ENCODE assay signal across 12 cellular contexts in the genomic region with DNA sequence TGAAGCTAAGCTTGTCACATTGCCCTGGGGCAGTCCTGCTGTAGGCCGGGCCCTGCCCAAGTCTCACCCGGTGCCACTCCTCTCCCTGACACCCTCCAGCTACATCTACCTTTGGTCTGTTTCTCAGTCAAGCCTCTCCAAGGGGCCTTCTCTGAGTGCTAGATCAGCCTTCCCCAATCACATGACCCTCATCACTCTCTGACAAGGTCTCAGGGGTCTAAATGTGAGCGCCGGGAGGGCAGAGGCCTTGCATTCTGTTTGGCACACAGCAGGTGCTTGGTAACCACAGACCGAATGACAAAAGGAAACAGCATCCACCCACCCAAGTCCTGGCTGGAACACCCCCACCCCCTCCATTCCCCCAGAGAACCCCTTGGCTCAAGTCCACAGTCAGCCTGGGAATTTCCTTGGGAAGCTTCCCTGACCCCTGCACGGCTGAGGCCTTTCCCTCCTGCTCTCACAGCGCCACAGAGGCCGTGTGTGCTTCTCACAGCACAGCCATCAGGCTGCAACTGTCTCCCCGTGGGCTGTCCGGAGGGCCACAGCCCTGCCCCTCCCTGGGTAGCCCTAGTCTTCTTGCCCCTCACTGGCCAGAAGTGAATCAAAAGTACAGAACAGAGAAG. TPM values are rescaled to one million over a fixed set of nuclear protein-coding genes. Genes with fewer than 3 reads are reported as not detected.
DNase-seq lines count a peak whose midpoint lies in the region; ATAC-seq and TF ChIP-seq lines count a peak whose summit lies in the region.
"Had no signal": no experiment of that assay in that cellular context is flagged by ENCODE, and none has a peak within 500 bp of the region (broad histone marks: within the 10 kb centered on the region; RNA-seq: fewer than 3 reads in every experiment).

No MANE protein-coding gene starts in this region.

- ATAC-seq in naive thymus-derived CD8-positive, alpha-beta T cell = peak; percentile 22 to 24

- peaks cover 52% of the 10 kb centered on the region for H3K36me3 ChIP-seq in endodermal cell (ENCODE audit: control insufficient read depth, insufficient read depth, low read length)
- H3K36me3 ChIP-seq in vagina = peaks cover 0 to 26% of the 10 kb centered on the region in 2 donors
- H3K36me3 ChIP-seq: BE2C had no signal

- H3K4me1 Mint-ChIP-seq in endodermal cell (peaks cover 6% of the 10 kb centered on the region), progenitor cell of endocrine pancreas (ENCODE audit: low read depth) (peaks cover 4% of the 10 kb centered on the region)
- H3K4me1 Mint-ChIP-seq in naive thymus-derived CD8-positive, alpha-beta T cell = peaks cover 52 to 86% (median 80%) of the 10 kb centered on the region in 4 donors

- TF ChIP-seq POLR2A in vagina (IDR thresholded peaks at IDR 0.05) = no peak

- no peak overlapping the region for H3K9ac ChIP-seq in endodermal cell (ENCODE audit: extremely low read depth, low read length, poor library complexity, severe bottlenecking)

- no peak for TF ChIP-seq CTCF in endodermal cell (conservative IDR thresholded peaks at IDR 0.05)
- no peak for TF ChIP-seq CTCF in vagina (IDR thresholded peaks at IDR 0.05)
- TF ChIP-seq CTCF in progenitor cell of endocrine pancreas (IDR thresholded peaks at IDR 0.05; ENCODE audit: unreplicated experiment) = no peak

- H3K4me3 Mint-ChIP-seq in endodermal cell = no peak overlapping the region
- peak overlapping the region; percentile 46 to 83 (median 77) for H3K4me3 Mint-ChIP-seq in naive thymus-derived CD8-positive, alpha-beta T cell
- H3K4me3 Mint-ChIP-seq in progenitor cell of endocrine pancreas (ENCODE audit: low read depth) = no peak overlapping the region

- H3K27ac Mint-ChIP-seq in endodermal cell = no peak overlapping the region
- H3K27ac Mint-ChIP-seq in naive thymus-derived CD8-positive, alpha-beta T cell = peak overlapping the region; percentile 97 to 99 (median 98)
- H3K27ac Mint-ChIP-seq in progenitor cell of endocrine pancreas = no peak overlapping the region

- H3K4me3 ChIP-seq in endodermal cell (ENCODE audit: low read length) (no peak overlapping the region), vagina (no peak overlapping the region)
- H3K4me3 ChIP-seq: pancreas had no signal

- DNase-seq in activated T-cell treated with anti-CD3 and anti-CD28 coated beads, Interleukin-2, amount 50 U/mL, for 48 hours = peak; percentile 24
- no peak for DNase-seq in activated T-cell treated with anti-CD3 and anti-CD28 coated beads for 4 hours
- DNase-seq in endodermal cell = peak; percentile 61
- DNase-seq in naive thymus-derived CD8-positive, alpha-beta T cell = peak in 8 of 10 donors; percentile 9 to 65 (median 36)
- no peak for DNase-seq in vagina (ENCODE audit: extremely low spot score in 2 of 2)
- no peak for DNase-seq in NCI-H446 (lab: John Stamatoyannopoulos, UW)
- DNase-seq in GM19240 (ENCODE audit: insufficient read length, low spot score) = no peak
- DNase-seq in progenitor cell of endocrine pancreas (ENCODE audit: low spot score, unreplicated experiment) = no peak
- DNase-seq: activated CD4-positive, alpha-beta T cell treated with anti-CD3 and anti-CD28 coated beads for 4 hours; BE2C; NCI-H226; pancreas had no signal

- H3K27me3 Mint-ChIP-seq in endodermal cell (ENCODE audit: insufficient read depth) = peaks cover 37% of the 10 kb centered on the region
- H3K27me3 Mint-ChIP-seq in naive thymus-derived CD8-positive, alpha-beta T cell = peaks cover 0 to 2% (median 0%) of the 10 kb centered on the region in 5 donors
- no peaks in the 10 kb centered on the region for H3K27me3 Mint-ChIP-seq in progenitor cell of endocrine pancreas

- H3K27ac ChIP-seq in endodermal cell (ENCODE audit: low read depth, low read length) = peak overlapping the region; percentile 78
- peak overlapping the region; percentile 51 for H3K27ac ChIP-seq in vagina
- H3K27ac ChIP-seq: pancreas had no signal

- H3K9me3 ChIP-seq in endodermal cell (ENCODE audit: control insufficient read depth, low read length) (no peaks in the 10 kb centered on the region), vagina (no peaks in the 10 kb centered on the region)
- H3K9me3 ChIP-seq: BE2C, pancreas had no signal

- intact Hi-C loops in vagina (cut with DNase I) = loop anchor here (5.0 to 10.0 kb wide), 3 partner anchors 83 to 230 kb away; a partner anchor contains a TSS

- H3K4me1 ChIP-seq in endodermal cell (ENCODE audit: control insufficient read depth, insufficient read depth, low read length) (no peaks in the 10 kb centered on the region), vagina (peaks cover 48% of the 10 kb centered on the region)
- H3K4me1 ChIP-seq: BE2C, pancreas had no signal

- H3K36me3 Mint-ChIP-seq in endodermal cell (ENCODE audit: low read depth) = peaks cover 59% of the 10 kb centered on the region
- H3K36me3 Mint-ChIP-seq in naive thymus-derived CD8-positive, alpha-beta T cell = peaks cover 4 to 21% (median 18%) of the 10 kb centered on the region in 3 donors
- peaks cover 22% of the 10 kb centered on the region for H3K36me3 Mint-ChIP-seq in progenitor cell of endocrine pancreas (ENCODE audit: insufficient read depth)

- whole genome bisulfite sequencing in endodermal cell (ENCODE audit: insufficient coverage in 1 of 2, insufficient read length in 1 of 2), 2 experiments = 75 to 84% methylated on average over 2 to 10 of the region's 10 CpGs

- POLR2A ChIA-PET in naive thymus-derived CD8-positive, alpha-beta T cell (lab: Charles Lee) = interaction anchor here (0.6 to 6.8 kb wide), 13 partner anchors 8 to 397 kb away, joined by 3 to 84 read pairs (median 3); a partner anchor contains a TSS

- H3K27me3 ChIP-seq in endodermal cell (ENCODE audit: control insufficient read depth, insufficient read depth, low read length, poor library complexity, severe bottlenecking) = no peaks in the 10 kb centered on the region
- no peaks in the 10 kb centered on the region for H3K27me3 ChIP-seq in vagina
- H3K27me3 ChIP-seq: BE2C, pancreas had no signal

- no peaks in the 10 kb centered on the region for H3K9me3 Mint-ChIP-seq in endodermal cell
- H3K9me3 Mint-ChIP-seq in naive thymus-derived CD8-positive, alpha-beta T cell = no peaks in the 10 kb centered on the region
- H3K9me3 Mint-ChIP-seq in progenitor cell of endocrine pancreas (ENCODE audit: low read depth) = no peaks in the 10 kb centered on the region

RNA-seq across cellular contexts. Expression of a gene that starts 32.9 kb away (rescaled TPM):
- total RNA-seq in endodermal cell (10 to 100 TPM; 61.5 to 77.6 TPM), vagina (146 TPM), progenitor cell of endocrine pancreas (34.4 and 36.5 TPM in 2 replicates)
- 59.0 TPM for polyA plus RNA-seq in endodermal cell (2013, experiment 1 of 2)
- polyA plus RNA-seq in endodermal cell (2013, experiment 2 of 2) = 64.1 TPM
- 1 to 10 TPM; 8.2 to 9.0 TPM for total RNA-seq in naive thymus-derived CD8-positive, alpha-beta T cell
- polyA plus RNA-seq in naive thymus-derived CD8-positive, alpha-beta T cell = 1 to 10 TPM; 6.1 to 8.1 (median 6.4) TPM

RNA-seq across cellular contexts. Expression of a gene that starts 36.2 kb away (rescaled TPM):
- total RNA-seq in endodermal cell (10 to 100 TPM; 12.8 to 15.9 TPM), vagina (25.3 TPM), progenitor cell of endocrine pancreas (10.7 and 11.4 TPM in 2 replicates)
- 23.0 TPM for polyA plus RNA-seq in endodermal cell (2013, experiment 1 of 2)
- polyA plus RNA-seq in endodermal cell (2013, experiment 2 of 2) = 25.8 TPM
- total RNA-seq in naive thymus-derived CD8-positive, alpha-beta T cell = 10 to 100 TPM; 24.1 to 24.2 TPM
- 10 to 100 TPM; 31.2 to 47.1 (median 38.2) TPM for polyA plus RNA-seq in naive thymus-derived CD8-positive, alpha-beta T cell

Comparison
In these comparisons a context has a peak if more than half of its experiments do, and no peak if none do; other contexts are left out.
1. DNase-seq: peak in activated T-cell treated with anti-CD3 and anti-CD28 coated beads, Interleukin-2, amount 50 U/mL, for 48 hours (2 of 2), endodermal cell (single experiment) and naive thymus-derived CD8-positive, alpha-beta T cell (8 of 10); none in activated T-cell treated with anti-CD3 and anti-CD28 coated beads for 4 hours (single experiment), vagina (0 of 2), NCI-H446 (0 of 2), GM19240 (single experiment) and progenitor cell of endocrine pancreas (single experiment).
2. H3K27ac Mint-ChIP-seq: peak in naive thymus-derived CD8-positive, alpha-beta T cell (10 of 10); none in endodermal cell (single experiment) and progenitor cell of endocrine pancreas (single experiment).
3. H3K4me3 Mint-ChIP-seq: peak in naive thymus-derived CD8-positive, alpha-beta T cell (10 of 10); none in endodermal cell (single experiment) and progenitor cell of endocrine pancreas (single experiment).